1 cellular context compared by ENCODE assay signal in genomic region chr17:2701161-2701995, GRCh38.
TF ChIP-seq lines count a peak whose summit lies in the region.

No MANE protein-coding gene starts in this region.

TF ChIP-seq in endothelial cell of umbilical vein, 7 proteins besides CTCF, POLR2A, EP300 and RAD21:
- TF ChIP-seq EZH2 (IDR thresholded peaks at IDR 0.05; ENCODE audit: borderline replicate concordance, low read depth, low read length, severe bottlenecking) (no peak), POLR2AphosphoS5 (IDR thresholded peaks at IDR 0.05; ENCODE audit: insufficient read depth, low read depth, low read length) (no peak), FOS (IDR thresholded peaks at IDR 0.05; ENCODE audit: borderline replicate concordance, insufficient read depth, low read length) (no peak), GATA2 (IDR thresholded peaks at IDR 0.05; ENCODE audit: insufficient read depth, insufficient read length, low read depth, low read length) (no peak), JUN (IDR thresholded peaks at IDR 0.05; ENCODE audit: borderline replicate concordance, insufficient read depth, insufficient read length, low read depth) (no peak), MYC (IDR thresholded peaks at IDR 0.05; ENCODE audit: low read depth, low read length) (no peak), MAX (IDR thresholded peaks at IDR 0.05; ENCODE audit: insufficient read depth, insufficient read length) (no peak)
